In the genomic region with DNA sequence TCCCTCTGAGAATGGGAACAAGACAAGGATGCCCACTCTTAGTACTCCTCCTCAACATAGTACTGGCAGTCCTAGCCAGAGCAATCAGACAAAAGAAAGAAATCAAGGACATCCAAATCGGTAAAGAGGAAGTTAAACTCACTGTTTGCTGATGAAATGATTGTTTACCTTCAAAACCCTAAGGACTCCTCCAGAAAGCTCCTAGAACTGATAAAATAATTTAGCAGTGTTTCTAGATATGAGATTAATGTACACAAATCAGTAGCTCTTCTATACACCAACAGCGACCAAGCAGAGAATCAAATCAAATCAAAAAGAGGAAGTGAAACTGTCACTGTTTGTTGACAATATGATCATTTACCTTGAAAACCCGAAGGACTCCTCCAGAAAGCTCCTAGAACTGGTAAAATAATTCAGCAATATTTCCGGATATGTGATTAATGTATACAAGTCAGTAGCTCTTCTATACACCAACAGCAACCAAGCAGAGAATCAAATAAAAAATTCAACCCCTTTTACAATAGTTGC, we compare ENCODE assay signal across 15 cellular contexts. TPM values are rescaled to one million over a fixed set of nuclear protein-coding genes. Genes with fewer than 3 reads are reported as not detected.
DNase-seq lines count a peak whose midpoint lies in the region; ATAC-seq and TF ChIP-seq lines count a peak whose summit lies in the region.
"Had no signal": no experiment of that assay in that cellular context is flagged by ENCODE, and none has a peak within 500 bp of the region (broad histone marks: within the 10 kb centered on the region; RNA-seq: fewer than 3 reads in every experiment).

No MANE protein-coding gene starts in this region.

- no peak overlapping the region for H3K4me2 ChIP-seq in trophoblast cell (ENCODE audit: low read length)

- no peak overlapping the region for H3K4me3 ChIP-seq in dorsolateral prefrontal cortex
- no peak overlapping the region for H3K4me3 ChIP-seq in trophoblast cell (ENCODE audit: low read depth, low read length)
- H3K4me3 ChIP-seq: gastrocnemius medialis, GM23248 had no signal

- H3K9me3 Mint-ChIP-seq in Calu3 (ENCODE audit: low read depth, unreplicated experiment): no peaks in the 10 kb centered on the region
- H3K9me3 Mint-ChIP-seq in IgD-negative memory B cell: peaks cover 0 to 8% (median 0%) of the 10 kb centered on the region in 3 donors
- H3K9me3 Mint-ChIP-seq in activated naive CD8-positive, alpha-beta T cell treated with anti-CD3 and anti-CD28 coated beads, Interleukin-2, amount 10 ng/mL, durations not matched to agents 7 days and 5 days: no peaks in the 10 kb centered on the region

- no peak overlapping the region for H4K91ac ChIP-seq in trophoblast cell (ENCODE audit: low read depth, low read length)

- no peak for DNase-seq in Calu3
- no peak for DNase-seq in activated naive CD8-positive, alpha-beta T cell treated with anti-CD3 and anti-CD28 coated beads, Interleukin-2, amount 10 ng/mL, durations not matched to agents 7 days and 5 days
- no peak for DNase-seq in activated effector memory CD4-positive, alpha-beta T cell treated with Interleukin-2 at 50 U/mL for 16 hours
- DNase-seq in NCI-H2227 treated with DMSO at 0.1 percent for 48 hours (lab: John Stamatoyannopoulos, UW): no peak
- no peak for DNase-seq in dorsolateral prefrontal cortex
- no peak for DNase-seq in trophoblast cell
- DNase-seq: COR-L47; cortex of kidney; gastrocnemius medialis; GM23248; stimulated activated CD4-positive, alpha-beta T cell treated with anti-CD3 and anti-CD28 coated beads, Interleukin-2, amount 100 ng/mL, for 24 hours; T-helper 9 cell had no signal

- H2AFZ ChIP-seq in trophoblast cell (ENCODE audit: insufficient read depth, low read length, poor library complexity): no peak overlapping the region
- H2AFZ ChIP-seq: GM23248 had no signal

- H3K4me1 Mint-ChIP-seq in Calu3 (ENCODE audit: low read depth, unreplicated experiment) (peaks cover 41% of the 10 kb centered on the region), IgD-negative memory B cell (peaks cover 71 to 90% (median 77%) of the 10 kb centered on the region in 3 donors)
- peaks cover 49% of the 10 kb centered on the region for H3K4me1 Mint-ChIP-seq in activated naive CD8-positive, alpha-beta T cell treated with anti-CD3 and anti-CD28 coated beads, Interleukin-2, amount 10 ng/mL, durations not matched to agents 7 days and 5 days

- H4K8ac ChIP-seq in trophoblast cell (ENCODE audit: low read depth, low read length): no peak overlapping the region

- no peak overlapping the region for H2AK5ac ChIP-seq in trophoblast cell (ENCODE audit: low read length)

- H3K18ac ChIP-seq in trophoblast cell (ENCODE audit: low read length): no peak overlapping the region

- H2BK5ac ChIP-seq in trophoblast cell (ENCODE audit: low read depth, low read length, poor library complexity): no peak overlapping the region

- H2BK120ac ChIP-seq in trophoblast cell (ENCODE audit: insufficient read depth, low read length, poor library complexity): no peak overlapping the region

- no peak overlapping the region for H3K23ac ChIP-seq in trophoblast cell (ENCODE audit: low read length)

- H4K12ac ChIP-seq in trophoblast cell (ENCODE audit: low read depth, low read length): no peak overlapping the region

- no peak overlapping the region for H3K4ac ChIP-seq in trophoblast cell (ENCODE audit: low read depth, low read length)

- intact Hi-C loops in Calu3 (cut with micrococcal nuclease; ENCODE audit: unreplicated experiment): no loop called here
- intact Hi-C loops in dorsolateral prefrontal cortex (cut with DNase I): no loop called here

- no CpG with 5 or more reads among the region's 4 CpGs for WGBS in trophoblast cell (ENCODE audit: extremely low coverage, insufficient coverage, insufficient read length)

- H3K4me1 ChIP-seq in trophoblast cell (ENCODE audit: control insufficient read depth in 1 of 2, insufficient read depth in 2 of 2, low read length in 2 of 2): peaks cover 12 to 16% of the 10 kb centered on the region in 2 experiments
- H3K4me1 ChIP-seq: gastrocnemius medialis had no signal

- H2BK12ac ChIP-seq in trophoblast cell (ENCODE audit: low read length): no peak overlapping the region

- no peak overlapping the region for H3K27ac ChIP-seq in dorsolateral prefrontal cortex
- no peak overlapping the region for H3K27ac ChIP-seq in trophoblast cell (ENCODE audit: low read depth, low read length)
- H3K27ac ChIP-seq: gastrocnemius medialis, GM23248 had no signal

- H3K27me3 ChIP-seq in dorsolateral prefrontal cortex (no peaks in the 10 kb centered on the region), trophoblast cell (ENCODE audit: insufficient read depth, low read length) (no peaks in the 10 kb centered on the region)
- H3K27me3 ChIP-seq: gastrocnemius medialis had no signal

- H3K27ac Mint-ChIP-seq in Calu3 (ENCODE audit: unreplicated experiment): peak overlapping the region; percentile 15
- peak overlapping the region; percentile 78 to 96 (median 86) for H3K27ac Mint-ChIP-seq in IgD-negative memory B cell
- H3K27ac Mint-ChIP-seq in activated naive CD8-positive, alpha-beta T cell treated with anti-CD3 and anti-CD28 coated beads, Interleukin-2, amount 10 ng/mL, durations not matched to agents 7 days and 5 days: peak overlapping the region; percentile 80

- POLR2A ChIA-PET in activated naive CD8-positive, alpha-beta T cell treated with anti-CD3 and anti-CD28 coated beads, Interleukin-2, amount 10 ng/mL, durations not matched to agents 7 days and 5 days (lab: Charles Lee): interaction anchor here (0.9 kb wide), 1 partner anchor 22 kb away, joined by 3 read pairs; a partner anchor contains a TSS

- H3K36me3 ChIP-seq in trophoblast cell (ENCODE audit: control insufficient read depth in 1 of 2, insufficient read depth in 2 of 2, low read length in 2 of 2): no peaks in the 10 kb centered on the region
- H3K36me3 ChIP-seq: gastrocnemius medialis had no signal

- H3K36me3 Mint-ChIP-seq in Calu3 (ENCODE audit: insufficient read depth, unreplicated experiment) (peaks cover 6% of the 10 kb centered on the region), IgD-negative memory B cell (no peaks in the 10 kb centered on the region)
- peaks cover 23% of the 10 kb centered on the region for H3K36me3 Mint-ChIP-seq in activated naive CD8-positive, alpha-beta T cell treated with anti-CD3 and anti-CD28 coated beads, Interleukin-2, amount 10 ng/mL, durations not matched to agents 7 days and 5 days

- peaks cover 7% of the 10 kb centered on the region for H3K79me1 ChIP-seq in trophoblast cell (ENCODE audit: low read length)

- H3K4me3 Mint-ChIP-seq in Calu3 (ENCODE audit: low read depth, unreplicated experiment) (peak overlapping the region; percentile 10), IgD-negative memory B cell (peak overlapping the region; percentile 79 to 97 (median 95))
- H3K4me3 Mint-ChIP-seq in activated naive CD8-positive, alpha-beta T cell treated with anti-CD3 and anti-CD28 coated beads, Interleukin-2, amount 10 ng/mL, durations not matched to agents 7 days and 5 days: peak overlapping the region; percentile 54

- CTCF ChIA-PET in Calu3 (lab: Charles Lee): no interaction called here

- no TSS peak for BruUV-seq in Calu3 (replicated peaks; lab: Mats Ljungman, UMichigan)

- no peak for TF ChIP-seq CTCF in Calu3 (IDR thresholded peaks at IDR 0.05; ENCODE audit: unreplicated experiment)
- no peak for TF ChIP-seq CTCF in dorsolateral prefrontal cortex (IDR thresholded peaks at IDR 0.05 in 54 of 56, conservative IDR thresholded peaks at IDR 0.05 in 2 of 56; ENCODE audit: low read depth in 1 of 56, partially characterized antibody in 56 of 56)

- H3K9me3 ChIP-seq in trophoblast cell (ENCODE audit: insufficient read depth, low read depth, low read length): no peaks in the 10 kb centered on the region
- H3K9me3 ChIP-seq: gastrocnemius medialis had no signal

- no peak overlapping the region for H3K9ac ChIP-seq in trophoblast cell (ENCODE audit: low read length)
- H3K9ac ChIP-seq: GM23248 had no signal

- H3K79me2 ChIP-seq in trophoblast cell (ENCODE audit: control insufficient read depth, insufficient read depth, low read length, poor library complexity): no peaks in the 10 kb centered on the region

- H3K27me3 Mint-ChIP-seq in Calu3 (ENCODE audit: unreplicated experiment): no peaks in the 10 kb centered on the region
- H3K27me3 Mint-ChIP-seq in IgD-negative memory B cell: no peaks in the 10 kb centered on the region
- H3K27me3 Mint-ChIP-seq in activated naive CD8-positive, alpha-beta T cell treated with anti-CD3 and anti-CD28 coated beads, Interleukin-2, amount 10 ng/mL, durations not matched to agents 7 days and 5 days: no peaks in the 10 kb centered on the region

- ATAC-seq in GM19372 (IDR thresholded peaks at IDR 0.05; ENCODE audit: low read depth, unreplicated experiment): peak; percentile 51
- ATAC-seq in activated naive CD8-positive, alpha-beta T cell treated with anti-CD3 and anti-CD28 coated beads, Interleukin-2, amount 10 ng/mL, durations not matched to agents 7 days and 5 days (ENCODE audit: low read depth): no peak
- ATAC-seq: gastrocnemius medialis had no signal

- H3K14ac ChIP-seq in trophoblast cell (ENCODE audit: low read length): no peak overlapping the region

RNA-seq across cellular contexts. Expression of a gene that starts 21.7 kb away (rescaled TPM):
- total RNA-seq in Calu3 (2022) (17.2 and 22.9 TPM in 2 replicates), dorsolateral prefrontal cortex (10 to 100 TPM in 114 of 120 experiments, 1 to 10 TPM in 6; 8.0 to 22.0 (median 14.4) TPM)
- 20.1 TPM for polyA plus RNA-seq in IgD-negative memory B cell
- 10 to 100 TPM; 56.4 to 56.8 TPM for total RNA-seq in activated naive CD8-positive, alpha-beta T cell treated with anti-CD3 and anti-CD28 coated beads, Interleukin-2, amount 10 ng/mL, durations not matched to agents 7 days and 5 days
- 414 and 460 TPM in 2 replicates for polyA plus RNA-seq in trophoblast cell (2013)
- total RNA-seq: MCF 10A had no signal

RNA-seq across cellular contexts. Expression of a gene that starts 39.8 kb away (rescaled TPM):
- 56.3 and 78.5 TPM in 2 replicates for total RNA-seq in Calu3 (2022)
- polyA plus RNA-seq in IgD-negative memory B cell: 85.6 TPM
- 10 to 100 TPM; 58.6 to 59.8 TPM for total RNA-seq in activated naive CD8-positive, alpha-beta T cell treated with anti-CD3 and anti-CD28 coated beads, Interleukin-2, amount 10 ng/mL, durations not matched to agents 7 days and 5 days
- 10 to 100 TPM in 86 of 120 experiments, 1 to 10 TPM in 34; 5.2 to 34.5 (median 12.1) TPM for total RNA-seq in dorsolateral prefrontal cortex
- polyA plus RNA-seq in trophoblast cell (2013): 17.0 and 17.4 TPM in 2 replicates

Comparison
In these comparisons a context has a peak if more than half of its experiments do, and no peak if none do; other contexts are left out.
1. H3K27ac Mint-ChIP-seq: peak in every context shown above with its lines; median percentile 86 in IgD-negative memory B cell; 80 in activated naive CD8-positive, alpha-beta T cell treated with anti-CD3 and anti-CD28 coated beads, Interleukin-2, amount 10 ng/mL, durations not matched to agents 7 days and 5 days; 15 in Calu3.
2. H3K4me3 Mint-ChIP-seq: peak in every context shown above with its lines; median percentile 95 in IgD-negative memory B cell; 54 in activated naive CD8-positive, alpha-beta T cell treated with anti-CD3 and anti-CD28 coated beads, Interleukin-2, amount 10 ng/mL, durations not matched to agents 7 days and 5 days; 10 in Calu3.